ENCODE assay signal across 9 cellular contexts in the genomic region with DNA sequence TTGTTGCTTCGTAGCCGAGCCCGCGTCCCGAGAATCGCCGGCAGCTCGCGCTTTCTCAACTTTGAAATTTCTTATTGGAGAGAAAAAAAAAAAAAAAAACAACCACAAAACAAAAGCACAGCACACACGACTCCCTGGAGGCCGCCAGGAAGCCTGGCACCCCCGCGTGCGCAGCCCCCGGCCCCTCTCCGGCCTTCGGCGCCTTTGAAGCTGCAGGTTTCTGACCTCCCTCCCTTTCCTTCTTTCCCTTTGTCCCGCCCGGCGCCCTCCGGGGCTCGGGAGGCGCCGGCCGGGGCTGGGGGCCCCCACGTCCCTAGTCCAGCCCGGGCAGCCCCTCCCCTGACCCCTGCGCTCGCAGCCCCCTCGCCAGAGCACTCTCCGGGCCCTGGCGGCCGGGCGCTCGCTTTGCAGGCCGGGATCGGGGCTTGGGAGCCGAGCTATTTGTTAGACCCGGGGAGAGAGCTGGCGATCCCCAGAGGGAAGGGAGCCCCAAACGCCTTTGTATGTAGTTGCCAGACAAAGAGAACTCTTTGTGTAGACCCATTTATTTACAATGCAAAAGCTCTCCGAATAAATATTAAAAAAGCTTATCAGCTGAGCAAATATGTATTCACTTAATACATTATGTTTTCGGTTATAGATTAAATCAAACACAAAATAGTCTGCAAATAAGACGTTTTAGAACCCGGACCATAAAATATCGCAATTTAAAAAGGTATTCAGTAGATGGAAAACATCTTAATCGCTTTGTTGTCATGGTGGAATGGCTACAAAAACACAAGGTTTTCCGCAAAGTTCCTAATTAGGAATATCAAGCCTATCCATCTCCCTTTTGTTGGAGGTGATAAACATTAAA. TPM values are rescaled to one million over a fixed set of nuclear protein-coding genes. Genes with fewer than 3 reads are reported as not detected.
DNase-seq lines count a peak whose midpoint lies in the region; ATAC-seq and TF ChIP-seq lines count a peak whose summit lies in the region.
"Had no signal": no experiment of that assay in that cellular context is flagged by ENCODE, and none has a peak within 500 bp of the region (broad histone marks: within the 10 kb centered on the region; RNA-seq: fewer than 3 reads in every experiment).

No MANE protein-coding gene starts in this region.

- DNase-seq in cardiac muscle cell (ENCODE audit: low read depth in 1 of 2, low spot score in 1 of 2) (peak; percentile 73 to 74), Right ventricle myocardium superior (no peak), NCI-H510A treated with DMSO at 0.1 percent for 48 hours (lab: John Stamatoyannopoulos, UW) (peak; percentile 46), cardiac fibroblast (ENCODE audit: low read depth in 2 of 2) (peak; percentile 69 to 78)
- no peak for DNase-seq in stimulated activated CD4-positive, alpha-beta T cell treated with anti-CD3 and anti-CD28 coated beads, Interleukin-4, amount 100 ng/mL, for 1 hour

- H3K36me3 ChIP-seq in cardiac muscle cell (no peaks in the 10 kb centered on the region), liver (ENCODE audit: control insufficient read depth in 4 of 4, insufficient read depth in 3 of 4, low read depth in 1 of 4, low read length in 3 of 4) (no peaks in the 10 kb centered on the region), thymus (ENCODE audit: control insufficient read depth, insufficient read depth) (no peaks in the 10 kb centered on the region)

- peak overlapping the region; percentile 87 for H3K4me3 ChIP-seq in cardiac muscle cell
- peak overlapping the region; percentile 49 to 67 for H3K4me3 ChIP-seq in cardiac fibroblast (replicated peaks in 1 of 2; ENCODE audit: low read depth in 2 of 2, low read length in 2 of 2)
- peak overlapping the region in 2 of 3 donors; percentile 60 to 64 for H3K4me3 ChIP-seq in liver (ENCODE audit: low read depth in 1 of 3, low read length in 3 of 3)
- peak overlapping the region; percentile 87 for H3K4me3 ChIP-seq in thymus (ENCODE audit: low read length)

- no peaks in the 10 kb centered on the region for H3K27me3 ChIP-seq in cardiac muscle cell
- H3K27me3 ChIP-seq in liver (ENCODE audit: control insufficient read depth in 4 of 4, insufficient read depth in 4 of 4, low read length in 3 of 4) = no peaks in the 10 kb centered on the region
- peaks cover 22% of the 10 kb centered on the region for H3K27me3 ChIP-seq in thymus (ENCODE audit: control insufficient read depth, insufficient read depth)

- H3K9ac ChIP-seq in liver (ENCODE audit: low read depth in 1 of 2, low read length in 2 of 2) = peak overlapping the region; percentile 72 to 76

- H3K4me1 ChIP-seq in cardiac muscle cell (ENCODE audit: low read depth) = peaks cover 34% of the 10 kb centered on the region
- peaks cover 11 to 48% (median 31%) of the 10 kb centered on the region in 4 donors for H3K4me1 ChIP-seq in liver (ENCODE audit: control insufficient read depth in 4 of 4, insufficient read depth in 4 of 4, low read length in 3 of 4)
- peaks cover 53% of the 10 kb centered on the region for H3K4me1 ChIP-seq in thymus (ENCODE audit: control insufficient read depth, insufficient read depth, low read length)

- TF ChIP-seq RAD21 in liver (IDR thresholded peaks at IDR 0.05) = peak in 1 of 2 donors; percentile 6

- peak overlapping the region; percentile 78 for H3K27ac ChIP-seq in cardiac muscle cell
- H3K27ac ChIP-seq in liver (ENCODE audit: low read depth in 1 of 2, low read length in 2 of 2) = peak overlapping the region; percentile 76 to 92
- peak overlapping the region; percentile 86 for H3K27ac ChIP-seq in thymus (ENCODE audit: low read depth)

- ATAC-seq in Right ventricle myocardium superior (ENCODE audit: poor library complexity) = no peak
- no peak for ATAC-seq in GM21529 (IDR thresholded peaks at IDR 0.05; ENCODE audit: unreplicated experiment)

- intact Hi-C loops in Right ventricle myocardium superior (cut with DNase I) = loop anchor here (2.0 kb wide), 1 partner anchor 87 kb away; no protein-coding TSS in a partner anchor

- WGBS in liver = 5% methylated on average over 49 of the region's 49 CpGs
- WGBS in thymus = 4% methylated on average over 49 of the region's 49 CpGs

- TF ChIP-seq CTCF in cardiac muscle cell (IDR thresholded peaks at IDR 0.05; ENCODE audit: low read depth, low read length) (peak; percentile 19), cardiac fibroblast (IDR thresholded peaks at IDR 0.05; ENCODE audit: low read depth, low read length) (peak; percentile 18), liver (IDR thresholded peaks at IDR 0.05; ENCODE audit: low read depth, low read length, missing input control) (peak; percentile 17)

- H3K9me3 ChIP-seq in cardiac muscle cell (ENCODE audit: low read depth) = no peaks in the 10 kb centered on the region
- no peaks in the 10 kb centered on the region for H3K9me3 ChIP-seq in liver (ENCODE audit: control insufficient read depth in 4 of 4, low read length in 3 of 4)
- H3K9me3 ChIP-seq in thymus (ENCODE audit: control insufficient read depth) = no peaks in the 10 kb centered on the region
- H3K9me3 ChIP-seq: mucosa of descending colon had no signal

TF ChIP-seq in liver, 16 proteins besides CTCF, POLR2A, EP300 and RAD21:
- no peak for TF ChIP-seq TAF1 (conservative IDR thresholded peaks at IDR 0.05)
- TF ChIP-seq, protein P1, sequence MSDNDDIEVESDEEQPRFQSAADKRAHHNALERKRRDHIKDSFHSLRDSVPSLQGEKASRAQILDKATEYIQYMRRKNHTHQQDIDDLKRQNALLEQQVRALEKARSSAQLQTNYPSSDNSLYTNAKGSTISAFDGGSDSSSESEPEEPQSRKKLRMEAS (IDR thresholded peaks at IDR 0.05) = no peak
- TF ChIP-seq NR2F2 (IDR thresholded peaks at IDR 0.05) = no peak
- TF ChIP-seq, protein P2, sequence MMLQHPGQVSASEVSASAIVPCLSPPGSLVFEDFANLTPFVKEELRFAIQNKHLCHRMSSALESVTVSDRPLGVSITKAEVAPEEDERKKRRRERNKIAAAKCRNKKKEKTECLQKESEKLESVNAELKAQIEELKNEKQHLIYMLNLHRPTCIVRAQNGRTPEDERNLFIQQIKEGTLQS (IDR thresholded peaks at IDR 0.05) = no peak
- TF ChIP-seq EGR1 (IDR thresholded peaks at IDR 0.05; ENCODE audit: low read depth in 2 of 2) = no peak
- TF ChIP-seq YY1 (IDR thresholded peaks at IDR 0.05) = no peak
- no peak for TF ChIP-seq FOXA1 (IDR thresholded peaks at IDR 0.05)
- no peak for TF ChIP-seq JUND (IDR thresholded peaks at IDR 0.05)
- TF ChIP-seq GABPA (IDR thresholded peaks at IDR 0.05 in 1 of 2, conservative IDR thresholded peaks at IDR 0.05 in 1 of 2) = no peak
- TF ChIP-seq FOXA2 (IDR thresholded peaks at IDR 0.05) = no peak
- no peak for TF ChIP-seq RXRA (IDR thresholded peaks at IDR 0.05)
- no peak for TF ChIP-seq HNF4A (conservative IDR thresholded peaks at IDR 0.05)

RNA-seq across cellular contexts. Expression of a gene that starts 2.3 kb away (rescaled TPM):
- total RNA-seq in cardiac muscle cell = 27.1 and 47.3 TPM in 2 replicates
- 20.0 and 20.3 TPM in 2 replicates for polyA plus RNA-seq in cardiac muscle cell
- total RNA-seq in Right ventricle myocardium superior = 8.0 TPM
- total RNA-seq in liver = 1 to 10 TPM; 3.2 to 3.9 TPM
- polyA plus RNA-seq in liver = 1 to 10 TPM in 1 of 2 donors, under 1 TPM in 1; 0.76 to 1.9 TPM
- polyA plus RNA-seq in thymus = 7.3 TPM

Comparison
In these comparisons a context has a peak if more than half of its experiments do, and no peak if none do; other contexts are left out.
1. DNase-seq: peak in cardiac muscle cell (2 of 2), NCI-H510A treated with DMSO at 0.1 percent for 48 hours (single experiment) and cardiac fibroblast (2 of 2); none in Right ventricle myocardium superior (single experiment) and stimulated activated CD4-positive, alpha-beta T cell treated with anti-CD3 and anti-CD28 coated beads, Interleukin-4, amount 100 ng/mL, for 1 hour (single experiment).
2. Peak in every context shown above with its lines, with median percentiles within 50 percentile points of each other: H3K27ac ChIP-seq, H3K4me3 ChIP-seq and CTCF ChIP-seq.